Comparison of ENCODE assay signal across 19 cellular contexts in the genomic region with DNA sequence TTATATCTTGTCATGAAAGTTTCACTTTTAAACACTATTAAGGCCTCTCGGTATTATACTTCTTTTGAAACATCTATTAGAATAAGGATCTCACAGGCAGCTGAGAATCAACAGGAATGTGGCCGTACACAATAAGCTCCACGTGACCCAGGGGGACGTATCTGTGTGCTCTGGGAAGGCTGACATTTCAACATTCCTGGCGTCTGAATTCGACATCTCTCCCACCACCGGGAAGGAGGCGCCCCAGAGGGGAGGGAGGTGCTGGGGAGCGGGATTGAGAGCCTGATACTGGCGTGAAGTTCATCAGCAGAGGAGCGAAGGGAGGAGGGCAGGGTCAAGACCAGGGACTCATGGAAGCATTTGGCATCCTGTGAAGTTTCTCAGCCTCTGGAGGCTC.
DNase-seq lines count a peak whose midpoint lies in the region; ATAC-seq and TF ChIP-seq lines count a peak whose summit lies in the region.
"Had no signal": no experiment of that assay in that cellular context is flagged by ENCODE, and none has a peak within 500 bp of the region (broad histone marks: within the 10 kb centered on the region; RNA-seq: fewer than 3 reads in every experiment).

No MANE protein-coding gene starts in this region.

- intact Hi-C loops in ovary (cut with DNase I), result no loop called here

- H3F3A ChIP-seq in GM23338 (replicated peaks; ENCODE audit: low read depth), result no peaks in the 10 kb centered on the region

- no peak overlapping the region for H3K27ac ChIP-seq in GM23338 (ENCODE audit: low read depth)
- H3K27ac ChIP-seq in RWPE2 (ENCODE audit: poor library complexity, severe bottlenecking), result no peak overlapping the region
- H3K27ac ChIP-seq in ovary, result no peak overlapping the region
- H3K27ac ChIP-seq: right lobe of liver, thoracic aorta had no signal

- no peak for TF ChIP-seq POLR2A in ovary (IDR thresholded peaks at IDR 0.05)

- H3K9me3 ChIP-seq in RWPE2 (ENCODE audit: severe bottlenecking) (peaks cover 2% of the 10 kb centered on the region), ovary (no peaks in the 10 kb centered on the region)
- H3K9me3 ChIP-seq: right lobe of liver, thoracic aorta had no signal

- H3K27ac Mint-ChIP-seq in GM23338, result no peak overlapping the region
- H3K27ac Mint-ChIP-seq in glutamatergic neuron (ENCODE audit: unreplicated experiment), result no peak overlapping the region
- H3K27ac Mint-ChIP-seq: CD8-positive, alpha-beta memory T cell; HFFc6; stimulated activated memory B cell treated with anti-CD40 and anti-IgM and Interleukin-4, amounts not matched to agents 10 μg/mL and 1 μg/mL and 100 μg/mL, for 72 hours had no signal

- DNase-seq in GM23338 (ENCODE audit: low spot score) (peak; percentile 26), RWPE2 (ENCODE audit: low spot score) (peak; percentile 23), glutamatergic neuron (no peak), ovary (peak in 3 of 5 donors; percentile 18 to 27 (median 25)), SW480 (ENCODE audit: low spot score) (no peak), NCI-H2029 treated with DMSO at 0.1 percent for 48 hours (lab: John Stamatoyannopoulos, UW) (no peak), KBM-7 (no peak)
- DNase-seq: activated gamma-delta T cell; anterior cingulate cortex; CD8-positive, alpha-beta memory T cell; HFFc6; hypothalamus; NCI-H2029; nucleus accumbens; RPMI8226; SW 1271 had no signal

- no peaks in the 10 kb centered on the region for H3K27me3 ChIP-seq in GM23338 (ENCODE audit: insufficient read depth)
- no peaks in the 10 kb centered on the region for H3K27me3 ChIP-seq in RWPE2 (ENCODE audit: insufficient read depth, poor library complexity, severe bottlenecking)
- H3K27me3 ChIP-seq in ovary, result no peaks in the 10 kb centered on the region
- H3K27me3 ChIP-seq: right lobe of liver had no signal

- H3K4me1 Mint-ChIP-seq in GM23338 (no peaks in the 10 kb centered on the region), glutamatergic neuron (ENCODE audit: low read depth, unreplicated experiment) (peaks cover 3% of the 10 kb centered on the region)
- H3K4me1 Mint-ChIP-seq: stimulated activated memory B cell treated with anti-CD40 and anti-IgM and Interleukin-4, amounts not matched to agents 10 μg/mL and 1 μg/mL and 100 μg/mL, for 72 hours had no signal

- H3K36me3 ChIP-seq in GM23338 (ENCODE audit: insufficient read depth) (no peaks in the 10 kb centered on the region), RWPE2 (ENCODE audit: low read depth) (no peaks in the 10 kb centered on the region), ovary (no peaks in the 10 kb centered on the region)
- H3K36me3 ChIP-seq: right lobe of liver, thoracic aorta had no signal

- no peaks in the 10 kb centered on the region for H3K9me2 ChIP-seq in GM23338 (ENCODE audit: insufficient read depth)

- H3K4me1 ChIP-seq in GM23338 (ENCODE audit: insufficient read depth) (no peaks in the 10 kb centered on the region), RWPE2 (ENCODE audit: insufficient read depth, poor library complexity, severe bottlenecking) (no peaks in the 10 kb centered on the region), ovary (ENCODE audit: insufficient read depth) (no peaks in the 10 kb centered on the region)
- H3K4me1 ChIP-seq: right lobe of liver had no signal

- peaks cover 5% of the 10 kb centered on the region for H3K27me3 Mint-ChIP-seq in GM23338 (ENCODE audit: insufficient read depth, low read depth, poor library complexity)
- H3K27me3 Mint-ChIP-seq in glutamatergic neuron (ENCODE audit: unreplicated experiment), result peaks cover 7% of the 10 kb centered on the region
- H3K27me3 Mint-ChIP-seq: stimulated activated memory B cell treated with anti-CD40 and anti-IgM and Interleukin-4, amounts not matched to agents 10 μg/mL and 1 μg/mL and 100 μg/mL, for 72 hours had no signal

- H3K36me3 Mint-ChIP-seq in GM23338 (ENCODE audit: low read depth), result peaks cover 57% of the 10 kb centered on the region
- peaks cover 9% of the 10 kb centered on the region for H3K36me3 Mint-ChIP-seq in glutamatergic neuron (ENCODE audit: unreplicated experiment)
- H3K36me3 Mint-ChIP-seq: CD8-positive, alpha-beta memory T cell; stimulated activated memory B cell treated with anti-CD40 and anti-IgM and Interleukin-4, amounts not matched to agents 10 μg/mL and 1 μg/mL and 100 μg/mL, for 72 hours had no signal

- H3K4me3 ChIP-seq in GM23338 (no peak overlapping the region), RWPE2 (ENCODE audit: severe bottlenecking) (no peak overlapping the region), ovary (no peak overlapping the region)
- H3K4me3 ChIP-seq: right lobe of liver, thoracic aorta had no signal

- WGBS in ovary, 3 donors, result 0 to 3% (median 2%) methylated on average over 11 of the region's 11 CpGs

- TF ChIP-seq CTCF in GM23338 (conservative IDR thresholded peaks at IDR 0.05; ENCODE audit: low read depth in 2 of 2), result no peak
- TF ChIP-seq CTCF in RWPE2 (IDR thresholded peaks at IDR 0.05; ENCODE audit: poor library complexity, severe bottlenecking), result no peak
- no peak for TF ChIP-seq CTCF in glutamatergic neuron (IDR thresholded peaks at IDR 0.05; ENCODE audit: partially characterized antibody, unreplicated experiment)
- no peak for TF ChIP-seq CTCF in ovary (IDR thresholded peaks at IDR 0.05)

- in situ Hi-C loops in KBM-7 (cut with MboI; ENCODE audit: low pct_unique_long_range_greater_than_20kb, low sequenced_read_pairs), result no loop called here

- TF ChIP-seq EP300 in ovary (IDR thresholded peaks at IDR 0.05), result no peak

- H4K20me1 ChIP-seq in GM23338 (replicated peaks; ENCODE audit: insufficient read depth), result no peaks in the 10 kb centered on the region

- no peak overlapping the region for H3K4me2 ChIP-seq in GM23338

- H2AFZ ChIP-seq in GM23338, result no peak overlapping the region

- H3K4me3 Mint-ChIP-seq in GM23338, result no peak overlapping the region
- H3K4me3 Mint-ChIP-seq in glutamatergic neuron (ENCODE audit: unreplicated experiment), result peak overlapping the region; percentile 4
- H3K4me3 Mint-ChIP-seq: HFFc6; stimulated activated memory B cell treated with anti-CD40 and anti-IgM and Interleukin-4, amounts not matched to agents 10 μg/mL and 1 μg/mL and 100 μg/mL, for 72 hours had no signal

- H3K79me2 ChIP-seq in GM23338 (replicated peaks; ENCODE audit: insufficient read depth), result no peaks in the 10 kb centered on the region

- H3K9me3 Mint-ChIP-seq in GM23338, result peaks cover 95% of the 10 kb centered on the region
- peaks cover 8% of the 10 kb centered on the region for H3K9me3 Mint-ChIP-seq in glutamatergic neuron (ENCODE audit: unreplicated experiment)

- no peak for ATAC-seq in GM23338
- ATAC-seq in RWPE2 (ENCODE audit: low read depth), result no peak; the same call in 2 of the 3 replicates
- ATAC-seq: right lobe of liver; stimulated activated memory B cell treated with anti-CD40 and anti-IgM and Interleukin-4, amounts not matched to agents 10 μg/mL and 1 μg/mL and 100 μg/mL, for 72 hours had no signal

TF ChIP-seq in GM23338, 12 proteins besides CTCF, POLR2A, EP300 and RAD21 (continues in another document):
- TF ChIP-seq NANOG (IDR thresholded peaks at IDR 0.05; ENCODE audit: borderline replicate concordance), result no peak
- no peak for TF ChIP-seq ZNF114 (CRISPR knock-in tag; IDR thresholded peaks at IDR 0.05)
- TF ChIP-seq, protein P1, sequence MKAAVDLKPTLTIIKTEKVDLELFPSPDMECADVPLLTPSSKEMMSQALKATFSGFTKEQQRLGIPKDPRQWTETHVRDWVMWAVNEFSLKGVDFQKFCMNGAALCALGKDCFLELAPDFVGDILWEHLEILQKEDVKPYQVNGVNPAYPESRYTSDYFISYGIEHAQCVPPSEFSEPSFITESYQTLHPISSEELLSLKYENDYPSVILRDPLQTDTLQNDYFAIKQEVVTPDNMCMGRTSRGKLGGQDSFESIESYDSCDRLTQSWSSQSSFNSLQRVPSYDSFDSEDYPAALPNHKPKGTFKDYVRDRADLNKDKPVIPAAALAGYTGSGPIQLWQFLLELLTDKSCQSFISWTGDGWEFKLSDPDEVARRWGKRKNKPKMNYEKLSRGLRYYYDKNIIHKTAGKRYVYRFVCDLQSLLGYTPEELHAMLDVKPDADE (IDR thresholded peaks at IDR 0.05), result no peak
- no peak for TF ChIP-seq ZNF331 (CRISPR knock-in tag; IDR thresholded peaks at IDR 0.05; ENCODE audit: low read depth)
- TF ChIP-seq EZH2phosphoT487 (IDR thresholded peaks at IDR 0.05; ENCODE audit: unreplicated experiment), result no peak
- TF ChIP-seq EZH2 (IDR thresholded peaks at IDR 0.05; ENCODE audit: low read depth, unreplicated experiment), result no peak
- no peak for TF ChIP-seq POLR2AphosphoS5 (IDR thresholded peaks at IDR 0.05; ENCODE audit: low read depth)
- no peak for TF ChIP-seq CREB1 (CRISPR knock-in tag; IDR thresholded peaks at IDR 0.05; ENCODE audit: low read depth)
- TF ChIP-seq REST (IDR thresholded peaks at IDR 0.05; ENCODE audit: unreplicated experiment), result no peak
- TF ChIP-seq STAT1 (IDR thresholded peaks at IDR 0.05; ENCODE audit: unreplicated experiment), result no peak
- TF ChIP-seq JUNB (IDR thresholded peaks at IDR 0.05; ENCODE audit: unreplicated experiment), result no peak

Comparison
In these comparisons a context has a peak if more than half of its experiments do, and no peak if none do; other contexts are left out.
1. DNase-seq: peak in GM23338 (single experiment), RWPE2 (single experiment) and ovary (3 of 5); none in glutamatergic neuron (single experiment), SW480 (single experiment), NCI-H2029 treated with DMSO at 0.1 percent for 48 hours (single experiment) and KBM-7 (single experiment).